Comparison of ENCODE assay signal across 11 cellular contexts in the genomic region with DNA sequence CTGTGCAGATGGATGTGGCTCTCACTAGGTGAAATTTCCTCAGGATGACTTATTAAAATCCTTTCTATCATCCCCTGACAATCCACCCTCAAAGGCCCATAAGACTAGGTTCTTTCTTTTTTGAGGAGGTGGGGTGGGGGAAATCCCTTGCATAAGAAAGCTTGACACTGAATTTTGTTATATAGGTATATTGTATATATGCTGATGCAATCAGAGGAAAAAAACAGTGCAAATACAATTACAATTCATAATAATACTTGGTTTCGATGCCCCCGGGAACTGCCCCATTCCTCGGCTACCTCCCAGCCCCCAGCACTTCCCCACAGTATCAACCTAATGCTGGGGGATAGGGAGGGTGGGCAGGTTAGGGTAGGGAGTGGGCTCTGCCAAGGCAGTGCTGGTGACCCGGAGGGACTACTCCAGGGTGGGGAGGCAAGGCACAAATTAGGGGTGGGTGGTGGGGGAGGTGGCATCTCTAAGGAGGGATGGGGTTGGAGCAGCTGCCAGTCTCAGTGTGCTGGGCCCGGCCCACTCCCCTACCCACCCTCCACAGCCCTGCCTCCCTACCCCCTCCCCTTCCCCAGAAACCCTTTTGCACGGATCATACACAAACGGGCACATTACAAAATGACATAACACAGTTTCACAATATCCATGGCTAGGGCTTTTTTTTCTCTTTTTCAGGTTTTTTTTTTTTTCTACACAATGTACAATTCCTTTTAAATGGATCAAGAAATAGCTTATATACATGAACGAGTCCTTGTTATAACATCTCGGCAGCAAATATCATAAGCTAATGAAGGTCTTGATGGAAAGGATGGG. TPM values are rescaled to one million over a fixed set of nuclear protein-coding genes. Genes with fewer than 3 reads are reported as not detected.
DNase-seq lines count a peak whose midpoint lies in the region; ATAC-seq and TF ChIP-seq lines count a peak whose summit lies in the region.
"Had no signal": no experiment of that assay in that cellular context is flagged by ENCODE, and none has a peak within 500 bp of the region (broad histone marks: within the 10 kb centered on the region; RNA-seq: fewer than 3 reads in every experiment).

No MANE protein-coding gene starts in this region.

- H3K79me2 ChIP-seq in OCI-LY7 (ENCODE audit: insufficient read depth, low read depth, low read length): no peaks in the 10 kb centered on the region

- H3K27ac ChIP-seq in OCI-LY7 (ENCODE audit: low read depth, low read length, poor library complexity, severe bottlenecking) (peak overlapping the region; percentile 86), SJCRH30 (no peak overlapping the region)
- H3K27ac ChIP-seq: VCaP had no signal

- H3K9me3 ChIP-seq in OCI-LY7 (ENCODE audit: low read length) (no peaks in the 10 kb centered on the region), SJCRH30 (replicated peaks) (no peaks in the 10 kb centered on the region)

- H3K36me3 ChIP-seq in OCI-LY7 (ENCODE audit: insufficient read depth, low read length) (peaks cover 53% of the 10 kb centered on the region; the same call in 1 of the 2 replicates), SJCRH30 (peaks cover 7% of the 10 kb centered on the region)

- H3K4me3 Mint-ChIP-seq in activated CD4-positive, alpha-beta T cell treated with anti-CD3 and anti-CD28 coated beads for 36 hours: peak overlapping the region; percentile 28
- H3K4me3 Mint-ChIP-seq in effector memory CD8-positive, alpha-beta T cell: peak overlapping the region; percentile 24 to 49
- H3K4me3 Mint-ChIP-seq in stimulated activated naive CD8-positive, alpha-beta T cell treated with anti-CD3 and anti-CD28 coated beads, Interleukin-15, Interleukin-2, amounts not matched to agents 100 ng/mL and 50 ng/mL, for 24 hours: peak overlapping the region; percentile 31

- H3K9me3 Mint-ChIP-seq in activated CD4-positive, alpha-beta T cell treated with anti-CD3 and anti-CD28 coated beads for 36 hours (ENCODE audit: low read depth): no peaks in the 10 kb centered on the region
- H3K9me3 Mint-ChIP-seq in effector memory CD8-positive, alpha-beta T cell: no peaks in the 10 kb centered on the region
- H3K9me3 Mint-ChIP-seq in stimulated activated naive CD8-positive, alpha-beta T cell treated with anti-CD3 and anti-CD28 coated beads, Interleukin-15, Interleukin-2, amounts not matched to agents 100 ng/mL and 50 ng/mL, for 24 hours: no peaks in the 10 kb centered on the region

- no peak overlapping the region for H3K4me3 ChIP-seq in OCI-LY7 (ENCODE audit: low read depth, low read length, poor library complexity, severe bottlenecking)
- no peak overlapping the region for H3K4me3 ChIP-seq in SJCRH30
- H3K4me3 ChIP-seq: dorsolateral prefrontal cortex had no signal

- CTCF ChIA-PET in activated CD4-positive, alpha-beta T cell treated with anti-CD3 and anti-CD28 coated beads for 36 hours (lab: Charles Lee): interaction anchor here (0.7 to 3.4 kb wide), 5 partner anchors 8 to 180 kb away, joined by 3 to 14 read pairs (median 4); partner anchors contain the start of gene RAB13
- CTCF ChIA-PET in OCI-LY7 (lab: Charles Lee; ENCODE audit: unreplicated experiment): interaction anchor here (0.6 kb wide), 1 partner anchor 18 kb away, joined by 13 read pairs; no protein-coding TSS in a partner anchor

- peak overlapping the region; percentile 57 for H3K4me2 ChIP-seq in OCI-LY7 (ENCODE audit: low read length)

- H3K27me3 Mint-ChIP-seq in activated CD4-positive, alpha-beta T cell treated with anti-CD3 and anti-CD28 coated beads for 36 hours: no peaks in the 10 kb centered on the region
- no peaks in the 10 kb centered on the region for H3K27me3 Mint-ChIP-seq in effector memory CD8-positive, alpha-beta T cell
- no peaks in the 10 kb centered on the region for H3K27me3 Mint-ChIP-seq in stimulated activated naive CD8-positive, alpha-beta T cell treated with anti-CD3 and anti-CD28 coated beads, Interleukin-15, Interleukin-2, amounts not matched to agents 100 ng/mL and 50 ng/mL, for 24 hours

- no peak for TF ChIP-seq CTCF in OCI-LY7 (conservative IDR thresholded peaks at IDR 0.05; ENCODE audit: low read length)

- DNase-seq in activated CD4-positive, alpha-beta T cell treated with anti-CD3 and anti-CD28 coated beads for 36 hours: peak; percentile 35
- DNase-seq in activated CD4-positive, alpha-beta T cell treated with anti-CD3 and anti-CD28 coated beads, Interleukin-2, amount 50 U/mL, for 1 hour: no peak
- DNase-seq in OCI-LY7 (ENCODE audit: low spot score) (no peak), KG1 (lab: John Stamatoyannopoulos, UW) (no peak), SJCRH30 (no peak)
- no peak for DNase-seq in effector memory CD8-positive, alpha-beta T cell
- no peak for DNase-seq in effector CD4-positive, alpha-beta T cell
- DNase-seq: dorsolateral prefrontal cortex, kidney had no signal

- peak; percentile 50 for ATAC-seq in activated CD4-positive, alpha-beta T cell treated with anti-CD3 and anti-CD28 coated beads for 36 hours
- ATAC-seq in effector memory CD8-positive, alpha-beta T cell (replicated peaks): no peak

- POLR2A ChIA-PET in activated CD4-positive, alpha-beta T cell treated with anti-CD3 and anti-CD28 coated beads for 36 hours (lab: Charles Lee): interaction anchor here (0.6 to 0.9 kb wide), 3 partner anchors 45 to 624 kb away, joined by 3 to 4 read pairs (median 3); no protein-coding TSS in a partner anchor
- POLR2A ChIA-PET in OCI-LY7 (lab: Charles Lee): interaction anchor here (0.6 to 1.2 kb wide), 8 partner anchors 11 to 408 kb away, joined by 3 to 5 read pairs (median 4); partner anchors contain the start of gene RPS27

- no TSS peak for BruUV-seq in OCI-LY7 (replicated peaks; lab: Mats Ljungman, UMichigan)

- H3K4me1 ChIP-seq in OCI-LY7 (ENCODE audit: insufficient read depth, low read length, poor library complexity, severe bottlenecking) (peaks cover 37% of the 10 kb centered on the region), SJCRH30 (no peaks in the 10 kb centered on the region)

- H2AFZ ChIP-seq in OCI-LY7 (ENCODE audit: low read length): no peak overlapping the region

- peak overlapping the region; percentile 85 for H3K27ac Mint-ChIP-seq in activated CD4-positive, alpha-beta T cell treated with anti-CD3 and anti-CD28 coated beads for 36 hours
- H3K27ac Mint-ChIP-seq in effector memory CD8-positive, alpha-beta T cell: peak overlapping the region; percentile 89 to 92
- H3K27ac Mint-ChIP-seq in stimulated activated naive CD8-positive, alpha-beta T cell treated with anti-CD3 and anti-CD28 coated beads, Interleukin-15, Interleukin-2, amounts not matched to agents 100 ng/mL and 50 ng/mL, for 24 hours: peak overlapping the region; percentile 83

- peaks cover 30% of the 10 kb centered on the region for H3K4me1 Mint-ChIP-seq in activated CD4-positive, alpha-beta T cell treated with anti-CD3 and anti-CD28 coated beads for 36 hours
- peaks cover 31 to 41% of the 10 kb centered on the region in 2 donors for H3K4me1 Mint-ChIP-seq in effector memory CD8-positive, alpha-beta T cell (ENCODE audit: low read depth in 2 of 2)
- H3K4me1 Mint-ChIP-seq in stimulated activated naive CD8-positive, alpha-beta T cell treated with anti-CD3 and anti-CD28 coated beads, Interleukin-15, Interleukin-2, amounts not matched to agents 100 ng/mL and 50 ng/mL, for 24 hours (ENCODE audit: low read depth): peaks cover 37% of the 10 kb centered on the region

- no peaks in the 10 kb centered on the region for H3K9me2 ChIP-seq in OCI-LY7 (ENCODE audit: insufficient read depth, low read length)

- H4K20me1 ChIP-seq in OCI-LY7 (ENCODE audit: insufficient read depth, low read length): no peaks in the 10 kb centered on the region

- H3K36me3 Mint-ChIP-seq in activated CD4-positive, alpha-beta T cell treated with anti-CD3 and anti-CD28 coated beads for 36 hours (ENCODE audit: low read depth): peaks cover 29% of the 10 kb centered on the region
- H3K36me3 Mint-ChIP-seq in effector memory CD8-positive, alpha-beta T cell (ENCODE audit: insufficient read depth): peaks cover 38% of the 10 kb centered on the region
- peaks cover 40% of the 10 kb centered on the region for H3K36me3 Mint-ChIP-seq in stimulated activated naive CD8-positive, alpha-beta T cell treated with anti-CD3 and anti-CD28 coated beads, Interleukin-15, Interleukin-2, amounts not matched to agents 100 ng/mL and 50 ng/mL, for 24 hours (ENCODE audit: low read depth)

- intact Hi-C loops in activated CD4-positive, alpha-beta T cell treated with anti-CD3 and anti-CD28 coated beads for 36 hours (cut with DNase I, micrococcal nuclease): loop anchor here (1.0 to 5.0 kb wide), 10 partner anchors 23 to 376 kb away; partner anchors contain the start of genes CREB3L4 (in 1 of the 2), DENND4B (in 1 of the 2), GATAD2B (in 1 of the 2) and JTB (in 1 of the 2)
- intact Hi-C loops in OCI-LY7 (cut with micrococcal nuclease; ENCODE audit: unreplicated experiment): loop anchor here (2.0 kb wide), 1 partner anchor 115 kb away; no protein-coding TSS in a partner anchor

- H3K27me3 ChIP-seq in SJCRH30: no peaks in the 10 kb centered on the region
- H3K27me3 ChIP-seq: dorsolateral prefrontal cortex had no signal

RNA-seq across cellular contexts. Expression of gene SLC27A3, which starts 30.9 kb away (rescaled TPM):
- 1 to 10 TPM; 5.9 to 9.3 TPM for total RNA-seq in activated CD4-positive, alpha-beta T cell treated with anti-CD3 and anti-CD28 coated beads for 36 hours
- 3.3 and 4.5 TPM in 2 replicates for total RNA-seq in OCI-LY7 (2014; rRNA removed; shearing (Covaris generic))
- total RNA-seq in OCI-LY7 (2022): 7.7 and 10.2 TPM in 2 replicates
- total RNA-seq in SJCRH30 (2014; rRNA removed; shearing (Covaris generic)): 1.6 and 2.1 TPM in 2 replicates
